1 cellular context compared by ENCODE assay signal in genomic region chr11:1570001-1570453, GRCh38.
TF ChIP-seq lines count a peak whose summit lies in the region.

No MANE protein-coding gene starts in this region.

TF ChIP-seq in H1, 55 proteins besides CTCF, POLR2A, EP300 and RAD21:
- TF ChIP-seq SAP30 (IDR thresholded peaks at IDR 0.05; ENCODE audit: insufficient read depth, insufficient replicate concordance, low read length) = no peak
- no peak for TF ChIP-seq MAX (IDR thresholded peaks at IDR 0.05)
- no peak for TF ChIP-seq CBX8 (IDR thresholded peaks at IDR 0.05; ENCODE audit: borderline replicate concordance, low read depth, low read length)
- TF ChIP-seq KDM5A (IDR thresholded peaks at IDR 0.05; ENCODE audit: low read length) = no peak
- TF ChIP-seq CEBPB (IDR thresholded peaks at IDR 0.05; ENCODE audit: low read depth, low read length) = no peak
- no peak for TF ChIP-seq EZH2 (IDR thresholded peaks at IDR 0.05; ENCODE audit: low read depth, low read length, severe bottlenecking)
- TF ChIP-seq SP4 (IDR thresholded peaks at IDR 0.05; ENCODE audit: low read length) = no peak
- TF ChIP-seq ATF2 (IDR thresholded peaks at IDR 0.05; ENCODE audit: low read length) = no peak
- TF ChIP-seq SIN3A (conservative IDR thresholded peaks at IDR 0.05 in 1 of 2, IDR thresholded peaks at IDR 0.05 in 1 of 2; ENCODE audit: low read depth in 1 of 2, low read length in 2 of 2) = no peak
- no peak for TF ChIP-seq NANOG (IDR thresholded peaks at IDR 0.05; ENCODE audit: insufficient read depth, low read depth, low read length, poor library complexity, severe bottlenecking)
- TF ChIP-seq RBBP5 (IDR thresholded peaks at IDR 0.05; ENCODE audit: borderline replicate concordance, low read depth, low read length) = no peak
- TF ChIP-seq BRCA1 (IDR thresholded peaks at IDR 0.05; ENCODE audit: low read depth, low read length) = no peak
- no peak for TF ChIP-seq RFX5 (IDR thresholded peaks at IDR 0.05; ENCODE audit: borderline replicate concordance, low read depth, low read length)
- TF ChIP-seq JUN (IDR thresholded peaks at IDR 0.05; ENCODE audit: low read depth, low read length) = no peak
- TF ChIP-seq SIX5 (IDR thresholded peaks at IDR 0.05; ENCODE audit: low read depth, low read length) = no peak
- TF ChIP-seq ZNF274 (IDR thresholded peaks at IDR 0.05; ENCODE audit: borderline replicate concordance, extremely low read depth, low read length) = no peak
- no peak for TF ChIP-seq RXRA (IDR thresholded peaks at IDR 0.05; ENCODE audit: insufficient read depth, low read depth, low read length)
- no peak for TF ChIP-seq POLR2AphosphoS5 (IDR thresholded peaks at IDR 0.05; ENCODE audit: low read depth, low read length)
